ENCODE assay signal across 17 cellular contexts in genomic region chr9:125329978-125330377, GRCh38.
"Had no signal": no experiment of that assay in that cellular context is flagged by ENCODE, and none has a peak within 500 bp of the region (broad histone marks: within the 10 kb centered on the region; RNA-seq: fewer than 3 reads in every experiment).

No MANE protein-coding gene starts in this region.

- H3K4me3 ChIP-seq: mucosa of descending colon, psoas muscle had no signal

- H3K9me3 ChIP-seq: mucosa of descending colon, psoas muscle had no signal

- DNase-seq: activated CD4-positive, alpha-beta memory T cell treated with anti-CD3 and anti-CD28 coated beads, Interleukin-2, amount 10 ng/mL, durations not matched to agents 7 days and 5 days; activated gamma-delta T cell treated with Interleukin-2 at 50 U/mL for 16 hours; activated naive CD8-positive, alpha-beta T cell treated with anti-CD3 and anti-CD28 coated beads, Interleukin-2, amount 10 ng/mL, durations not matched to agents 7 days and 5 days; activated T-cell treated with anti-CD3 and anti-CD28 coated beads, Interleukin-2, amount 50 U/mL, for 72 hours; central memory CD4-positive, alpha-beta T cell; cortex of kidney; effector memory CD4-positive, alpha-beta T cell; left colon; mucosa of descending colon; naive thymus-derived CD8-positive, alpha-beta T cell; nucleus accumbens; psoas muscle; stimulated activated CD4-positive, alpha-beta T cell treated with anti-CD3 and anti-CD28 coated beads, Interleukin-2, amount 100 ng/mL, for 24 hours; stimulated activated naive B cell treated with anti-CD40 and anti-IgM and Interleukin-4, amounts not matched to agents 10 μg/mL and 1 μg/mL and 100 μg/mL, for 72 hours; substantia nigra; T-helper 9 cell; trophoblast cell had no signal

- H3K27ac ChIP-seq: psoas muscle had no signal

- H3K4me1 ChIP-seq: psoas muscle had no signal

- ATAC-seq: left colon; mucosa of descending colon; naive thymus-derived CD8-positive, alpha-beta T cell; psoas muscle; stimulated activated naive B cell treated with anti-CD40 and anti-IgM and Interleukin-4, amounts not matched to agents 10 μg/mL and 1 μg/mL and 100 μg/mL, for 72 hours had no signal
